ENCODE assay signal across 8 cellular contexts in genomic region chr16:5071681-5072333, GRCh38. TPM values are rescaled to one million over a fixed set of nuclear protein-coding genes. Genes with fewer than 3 reads are reported as not detected.
DNase-seq lines count a peak whose midpoint lies in the region; ATAC-seq, FAIRE-seq and TF ChIP-seq lines count a peak whose summit lies in the region.

Gene ALG1 (plus strand): TSS chr16:5071843. CDS start chr16:5071850, 7 bp downstream.

- peak; percentile 13 for FAIRE-seq in urothelium cell line (lab: Jason Lieb, UNC)

- peak; percentile 97 for DNase-seq in GM13976 (ENCODE audit: low spot score)
- peak; percentile 67 for DNase-seq in NCI-H128 (lab: John Stamatoyannopoulos, UW; ENCODE audit: unreplicated experiment)
- DNase-seq in amniotic stem cell (lab: John Stamatoyannopoulos, UW): peak; percentile 64
- DNase-seq in left ventricle myocardium superior: peak; percentile 95
- peak; percentile 46 for DNase-seq in pulmonary artery endothelial cell (ENCODE audit: low read depth, low spot score)
- peak; percentile 97 for DNase-seq in urothelium cell line (ENCODE audit: low spot score)

- peak within 1 kb of the TSS; percentile 97 for H3K4me3 Mint-ChIP-seq in T-helper 1 cell treated with Interleukin-12 subunit alpha and Interleukin-12 subunit beta and Interleukin-4 antibody, amounts not matched to agents 30 μg/mL and 1 μg/mL, for 36 hours

- intact Hi-C loops in left ventricle myocardium superior (cut with micrococcal nuclease): no loop called here

- ATAC-seq in HG02759 (IDR thresholded peaks at IDR 0.05; ENCODE audit: unreplicated experiment) (peak; percentile 94), left ventricle myocardium superior (peak; percentile 96)

- no peaks in the 10 kb centered on the region for H3K9me3 Mint-ChIP-seq in T-helper 1 cell treated with Interleukin-12 subunit alpha and Interleukin-12 subunit beta and Interleukin-4 antibody, amounts not matched to agents 30 μg/mL and 1 μg/mL, for 36 hours

- H3K36me3 Mint-ChIP-seq in T-helper 1 cell treated with Interleukin-12 subunit alpha and Interleukin-12 subunit beta and Interleukin-4 antibody, amounts not matched to agents 30 μg/mL and 1 μg/mL, for 36 hours (ENCODE audit: low read depth): peaks cover 4% of the 10 kb centered on the region

- H3K27ac Mint-ChIP-seq in T-helper 1 cell treated with Interleukin-12 subunit alpha and Interleukin-12 subunit beta and Interleukin-4 antibody, amounts not matched to agents 30 μg/mL and 1 μg/mL, for 36 hours: peak within 1 kb of the TSS; percentile 98

- peaks cover 4% of the 10 kb centered on the region for H3K27me3 Mint-ChIP-seq in T-helper 1 cell treated with Interleukin-12 subunit alpha and Interleukin-12 subunit beta and Interleukin-4 antibody, amounts not matched to agents 30 μg/mL and 1 μg/mL, for 36 hours (ENCODE audit: low read depth)

- H3K4me1 Mint-ChIP-seq in T-helper 1 cell treated with Interleukin-12 subunit alpha and Interleukin-12 subunit beta and Interleukin-4 antibody, amounts not matched to agents 30 μg/mL and 1 μg/mL, for 36 hours (ENCODE audit: low read depth): peaks cover 22% of the 10 kb centered on the region

- no peak for TF ChIP-seq CTCF in GM13976 (IDR thresholded peaks at IDR 0.05; ENCODE audit: borderline replicate concordance, control extremely low read depth, extremely low read depth, insufficient read depth, missing control alignments)

- in situ Hi-C loops in GM13976 (cut with MboI; ENCODE audit: low sequenced_read_pairs, unreplicated experiment): no loop called here

RNA-seq across cellular contexts. Expression of gene ALG1, which starts in this region (rescaled TPM):
- 8.3 TPM for total RNA-seq in left ventricle myocardium superior
- total RNA-seq in pulmonary artery endothelial cell: 35.5 and 46.0 TPM in 2 replicates

Comparison
In these comparisons a context has a peak if more than half of its experiments do, and no peak if none do; other contexts are left out.
1. Peak in every context shown above with its lines: DNase-seq and ATAC-seq.
2. DNase-seq: peak in every context shown above with its lines; median percentile 97 in GM13976; 97 in urothelium cell line; 95 in left ventricle myocardium superior; 67 in NCI-H128; 64 in amniotic stem cell; 46 in pulmonary artery endothelial cell.